15 cellular contexts compared by ENCODE assay signal in genomic region chr2:239953418-239954061, GRCh38.
A peak's percentile ranks its signal among the peaks of the same experiment; 100 is the strongest.
DNase-seq lines count a peak whose midpoint lies in the region; ATAC-seq, FAIRE-seq and TF ChIP-seq lines count a peak whose summit lies in the region.
"Had no signal": no experiment of that assay in that cellular context is flagged by ENCODE, and none has a peak within 500 bp of the region (broad histone marks: within the 10 kb centered on the region; RNA-seq: fewer than 3 reads in every experiment).

No MANE protein-coding gene starts in this region.

- POLR2A ChIA-PET in K562 (lab: Yijun Ruan, JAX): interaction anchor here (1.0 kb wide), 1 partner anchor 813 kb away, joined by 4 read pairs; no protein-coding TSS in a partner anchor

- no peak for ATAC-seq in K562
- ATAC-seq in GM21515 (IDR thresholded peaks at IDR 0.05; ENCODE audit: unreplicated experiment): no peak
- ATAC-seq: natural killer cell had no signal

- CTCF ChIA-PET in K562 (lab: Yijun Ruan, JAX; ENCODE audit: low intra/inter-chr PET ratio): no interaction called here

- no peak for DNase-seq in K562 (ENCODE audit: extremely low read depth in 1 of 4, low spot score in 3 of 4)
- peak; percentile 22 for DNase-seq in left ventricle myocardium inferior
- DNase-seq in prostate gland (ENCODE audit: low spot score): peak; percentile 44
- DNase-seq in activated naive CD4-positive, alpha-beta T cell treated with anti-CD3 and anti-CD28 coated beads, Interleukin-2, amount 50 U/mL, for 16 hours: no peak
- no peak for DNase-seq in NCI-H2029 treated with DMSO at 0.1 percent for 48 hours (lab: John Stamatoyannopoulos, UW)
- no peak for DNase-seq in epidermal melanocyte (ENCODE audit: insufficient read length, low spot score)
- DNase-seq: activated CD4-positive, alpha-beta T cell treated with anti-CD3 and anti-CD28 coated beads, Interleukin-2, amount 50 U/mL, for 48 hours; activated naive CD4-positive, alpha-beta T cell treated with anti-CD3 and anti-CD28 coated beads, Interleukin-2, amount 10 ng/mL, durations not matched to agents 7 days and 5 days; natural killer cell; NCI-H1417 treated with DMSO at 0.1 percent for 48 hours; stimulated activated CD4-positive, alpha-beta T cell treated with anti-CD3 and anti-CD28 coated beads, Interleukin-4, amount 100 ng/mL, for 24 hours; stimulated activated naive CD8-positive, alpha-beta T cell treated with anti-CD3 and anti-CD28 coated beads, Interleukin-15, amount 100 ng/mL, for 72 hours had no signal

- H3K36me3 ChIP-seq in BLaER1 treated with 17β-estradiol and CSF1 and Interleukin-3, amounts not matched to agents 10 nM and 100 nM: peaks cover 8 to 40% (median 31%) of the 10 kb centered on the region in 11 experiments; a peak in 19 of 22 replicates
- H3K36me3 ChIP-seq in K562 (ENCODE audit: control insufficient read depth, insufficient read depth, low read length): peaks cover 10% of the 10 kb centered on the region; the same call in 1 of the 3 replicates
- H3K36me3 ChIP-seq in left ventricle myocardium inferior: peaks cover 4% of the 10 kb centered on the region
- no peaks in the 10 kb centered on the region for H3K36me3 ChIP-seq in prostate gland

- H3K9ac ChIP-seq in BLaER1 treated with 17β-estradiol and CSF1 and Interleukin-3, amounts not matched to agents 10 nM and 100 nM: peak overlapping the region in 5 of 11 experiments; percentile 28 to 52 (median 35); a peak in 6 of 22 replicates
- H3K9ac ChIP-seq in K562 (ENCODE audit: insufficient read depth in 1 of 2, low read depth in 2 of 2, low read length in 2 of 2): no peak overlapping the region

- 100% methylated on average over 4 of the region's 23 CpGs for WGBS in K562 (ENCODE audit: insufficient coverage, low coverage, missing lambda C conversion rate)
- WGBS in prostate gland: 14% methylated on average over 23 of the region's 23 CpGs

- H3K9me3 ChIP-seq in BLaER1 treated with 17β-estradiol and CSF1 and Interleukin-3, amounts not matched to agents 10 nM and 100 nM (replicated peaks in 1 of 11): no peaks in the 10 kb centered on the region
- no peaks in the 10 kb centered on the region for H3K9me3 ChIP-seq in K562 (replicated peaks; ENCODE audit: control insufficient read depth, insufficient read depth, low read depth, low read length)
- no peaks in the 10 kb centered on the region for H3K9me3 ChIP-seq in left ventricle myocardium inferior (replicated peaks)
- no peaks in the 10 kb centered on the region for H3K9me3 ChIP-seq in prostate gland

- no TSS peak for BruUV-seq in K562 (replicated peaks; lab: Mats Ljungman, UMichigan)

- TF ChIP-seq POLR2A in K562 (conservative IDR thresholded peaks at IDR 0.05): no peak
- no peak for TF ChIP-seq POLR2A in prostate gland (IDR thresholded peaks at IDR 0.05)

- H4K20me1 ChIP-seq in BLaER1 treated with 17β-estradiol and CSF1 and Interleukin-3, amounts not matched to agents 10 nM and 100 nM: peaks cover 0 to 8% (median 0%) of the 10 kb centered on the region in 11 experiments; a peak in 2 of 22 replicates
- H4K20me1 ChIP-seq in K562 (replicated peaks; ENCODE audit: control insufficient read depth, insufficient read depth, low read length): no peaks in the 10 kb centered on the region

- H3K4me3 ChIP-seq in BLaER1 treated with 17β-estradiol and CSF1 and Interleukin-3, amounts not matched to agents 10 nM and 100 nM: no peak overlapping the region
- H3K4me3 ChIP-seq in K562 (no peak overlapping the region), left ventricle myocardium inferior (peak overlapping the region; percentile 10), prostate gland (no peak overlapping the region)

- TF ChIP-seq CTCF in K562 (IDR thresholded peaks at IDR 0.05 in 2 of 3, conservative IDR thresholded peaks at IDR 0.05 in 1 of 3; ENCODE audit: insufficient read depth in 2 of 3, low read depth in 1 of 3, low read length in 3 of 3) (no peak), left ventricle myocardium inferior (IDR thresholded peaks at IDR 0.05; ENCODE audit: borderline replicate concordance) (no peak), prostate gland (IDR thresholded peaks at IDR 0.05) (no peak)

- no peaks in the 10 kb centered on the region for H3K79me2 ChIP-seq in K562 (ENCODE audit: control insufficient read depth, insufficient read depth, low read length)

- H3K9me1 ChIP-seq in K562 (ENCODE audit: control insufficient read depth, insufficient read depth, low read length): no peaks in the 10 kb centered on the region

- no peaks in the 10 kb centered on the region for H3K27me3 ChIP-seq in BLaER1 treated with 17β-estradiol and CSF1 and Interleukin-3, amounts not matched to agents 10 nM and 100 nM
- H3K27me3 ChIP-seq in K562 (ENCODE audit: control insufficient read depth in 2 of 2, insufficient read depth in 2 of 2, low read length in 2 of 2) (no peaks in the 10 kb centered on the region), left ventricle myocardium inferior (ENCODE audit: low read depth) (no peaks in the 10 kb centered on the region), prostate gland (replicated peaks; ENCODE audit: insufficient read depth) (no peaks in the 10 kb centered on the region)

- no peak for TF ChIP-seq EP300 in K562 (IDR thresholded peaks at IDR 0.05; ENCODE audit: low read length)

- peak overlapping the region in 7 of 11 experiments; percentile 3 to 55 (median 19); a peak in 8 of 22 replicates for H3K27ac ChIP-seq in BLaER1 treated with 17β-estradiol and CSF1 and Interleukin-3, amounts not matched to agents 10 nM and 100 nM
- H3K27ac ChIP-seq in K562 (ENCODE audit: extremely low read depth, low read depth, low read length) (no peak overlapping the region), left ventricle myocardium inferior (replicated peaks) (peak overlapping the region; percentile 54), prostate gland (peak overlapping the region; percentile 61 to 75)

- H2AFZ ChIP-seq in K562 (ENCODE audit: low read depth, low read length): no peak overlapping the region

- intact Hi-C loops in K562 (cut with micrococcal nuclease): no loop called here
- intact Hi-C loops in left ventricle myocardium inferior (cut with micrococcal nuclease): no loop called here
- intact Hi-C loops in prostate gland (cut with DNase I): no loop called here

- FAIRE-seq in K562 (lab: Jason Lieb, UNC): no peak
- FAIRE-seq: G401.6 had no signal

- peaks cover 25 to 82% (median 59%) of the 10 kb centered on the region in 10 experiments for H3K4me1 ChIP-seq in BLaER1 treated with 17β-estradiol and CSF1 and Interleukin-3, amounts not matched to agents 10 nM and 100 nM
- no peaks in the 10 kb centered on the region for H3K4me1 ChIP-seq in K562 (replicated peaks in 1 of 2; ENCODE audit: control insufficient read depth in 2 of 2, insufficient read depth in 2 of 2, low read length in 2 of 2)
- H3K4me1 ChIP-seq in left ventricle myocardium inferior: peaks cover 63% of the 10 kb centered on the region
- peaks cover 13% of the 10 kb centered on the region for H3K4me1 ChIP-seq in prostate gland (replicated peaks)

- in situ Hi-C loops in K562 (cut with MboI): no loop called here

- TF ChIP-seq RAD21 in K562 (CRISPR knock-in tag; conservative IDR thresholded peaks at IDR 0.05 in 1 of 2, IDR thresholded peaks at IDR 0.05 in 1 of 2): no peak

- H3K4me2 ChIP-seq in BLaER1 treated with 17β-estradiol and CSF1 and Interleukin-3, amounts not matched to agents 10 nM and 100 nM: peak overlapping the region; percentile 24 to 71 (median 57); a peak in 19 of 22 replicates
- no peak overlapping the region for H3K4me2 ChIP-seq in K562 (ENCODE audit: insufficient read depth, low read length)

TF ChIP-seq in K562, 482 proteins besides CTCF, POLR2A, EP300 and RAD21:
- TF ChIP-seq DPF2 (IDR thresholded peaks at IDR 0.05) (no peak), POLR2G (IDR thresholded peaks at IDR 0.05; ENCODE audit: low read depth, low read length) (peak; percentile 52; the same call in 1 of the 2 replicates), TOE1 (IDR thresholded peaks at IDR 0.05; ENCODE audit: borderline replicate concordance) (no peak), TOE1 (CRISPR knock-in tag; IDR thresholded peaks at IDR 0.05; ENCODE audit: borderline replicate concordance, low read depth) (no peak), RB1 (IDR thresholded peaks at IDR 0.05; ENCODE audit: low read depth) (no peak)
- TF ChIP-seq, protein P1, sequence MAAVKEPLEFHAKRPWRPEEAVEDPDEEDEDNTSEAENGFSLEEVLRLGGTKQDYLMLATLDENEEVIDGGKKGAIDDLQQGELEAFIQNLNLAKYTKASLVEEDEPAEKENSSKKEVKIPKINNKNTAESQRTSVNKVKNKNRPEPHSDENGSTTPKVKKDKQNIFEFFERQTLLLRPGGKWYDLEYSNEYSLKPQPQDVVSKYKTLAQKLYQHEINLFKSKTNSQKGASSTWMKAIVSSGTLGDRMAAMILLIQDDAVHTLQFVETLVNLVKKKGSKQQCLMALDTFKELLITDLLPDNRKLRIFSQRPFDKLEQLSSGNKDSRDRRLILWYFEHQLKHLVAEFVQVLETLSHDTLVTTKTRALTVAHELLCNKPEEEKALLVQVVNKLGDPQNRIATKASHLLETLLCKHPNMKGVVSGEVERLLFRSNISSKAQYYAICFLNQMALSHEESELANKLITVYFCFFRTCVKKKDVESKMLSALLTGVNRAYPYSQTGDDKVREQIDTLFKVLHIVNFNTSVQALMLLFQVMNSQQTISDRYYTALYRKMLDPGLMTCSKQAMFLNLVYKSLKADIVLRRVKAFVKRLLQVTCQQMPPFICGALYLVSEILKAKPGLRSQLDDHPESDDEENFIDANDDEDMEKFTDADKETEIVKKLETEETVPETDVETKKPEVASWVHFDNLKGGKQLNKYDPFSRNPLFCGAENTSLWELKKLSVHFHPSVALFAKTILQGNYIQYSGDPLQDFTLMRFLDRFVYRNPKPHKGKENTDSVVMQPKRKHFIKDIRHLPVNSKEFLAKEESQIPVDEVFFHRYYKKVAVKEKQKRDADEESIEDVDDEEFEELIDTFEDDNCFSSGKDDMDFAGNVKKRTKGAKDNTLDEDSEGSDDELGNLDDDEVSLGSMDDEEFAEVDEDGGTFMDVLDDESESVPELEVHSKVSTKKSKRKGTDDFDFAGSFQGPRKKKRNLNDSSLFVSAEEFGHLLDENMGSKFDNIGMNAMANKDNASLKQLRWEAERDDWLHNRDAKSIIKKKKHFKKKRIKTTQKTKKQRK (IDR thresholded peaks at IDR 0.05; ENCODE audit: borderline replicate concordance, low read depth, low read length): no peak

Comparison
In these comparisons a context has a peak if more than half of its experiments do, and no peak if none do; other contexts are left out.
1. DNase-seq: peak in left ventricle myocardium inferior (single experiment) and prostate gland (single experiment); none in K562 (0 of 4), activated naive CD4-positive, alpha-beta T cell treated with anti-CD3 and anti-CD28 coated beads, Interleukin-2, amount 50 U/mL, for 16 hours (single experiment), NCI-H2029 treated with DMSO at 0.1 percent for 48 hours (single experiment) and epidermal melanocyte (single experiment).